ENCODE assay signal across 14 cellular contexts in the genomic region with DNA sequence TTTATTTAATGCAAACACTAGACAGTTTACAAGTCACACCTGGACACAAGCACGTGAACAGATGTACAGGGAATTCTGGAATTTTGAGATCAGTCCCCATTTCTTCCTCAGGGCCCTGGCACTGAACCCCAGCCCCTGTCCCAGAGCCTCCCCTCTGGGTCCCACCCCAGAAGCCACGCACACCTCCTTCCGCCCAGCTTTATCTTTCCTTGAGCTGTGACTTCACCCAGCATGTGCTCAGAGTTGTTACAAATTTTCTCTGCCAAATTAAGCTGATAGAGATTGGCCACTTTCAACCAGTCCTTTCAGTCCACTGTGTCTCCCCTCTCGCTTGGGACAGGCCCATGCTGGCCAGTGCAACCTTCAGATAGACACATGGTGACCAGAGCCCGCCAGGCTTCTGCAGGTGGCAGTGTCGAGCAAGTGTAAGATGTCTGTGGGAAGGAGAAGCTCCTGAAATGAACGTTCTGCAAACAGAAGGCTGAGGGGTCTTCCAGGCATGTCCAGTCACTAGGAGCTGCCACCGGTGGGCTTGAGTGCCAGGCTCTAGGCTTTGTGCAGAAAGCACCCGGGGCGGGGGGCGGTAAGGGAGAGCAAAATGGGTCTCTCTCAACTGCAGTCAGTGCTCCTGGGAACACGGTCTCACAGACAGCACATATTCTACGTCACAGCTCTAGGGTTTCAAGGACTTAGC.
DNase-seq lines count a peak whose midpoint lies in the region; ATAC-seq, FAIRE-seq and TF ChIP-seq lines count a peak whose summit lies in the region.
"Had no signal": no experiment of that assay in that cellular context is flagged by ENCODE, and none has a peak within 500 bp of the region (broad histone marks: within the 10 kb centered on the region; RNA-seq: fewer than 3 reads in every experiment).

No MANE protein-coding gene starts in this region.

- H3K36me3 Mint-ChIP-seq in neural progenitor cell: peaks cover 3% of the 10 kb centered on the region

- H3K4me3 ChIP-seq in K562: no peak overlapping the region
- H3K4me3 ChIP-seq in neural progenitor cell: no peak overlapping the region
- no peak overlapping the region for H3K4me3 ChIP-seq in small intestine (ENCODE audit: low read depth in 1 of 2, low read length in 2 of 2)

- no peaks in the 10 kb centered on the region for H3F3A ChIP-seq in neural progenitor cell (ENCODE audit: low read depth)

- WGBS in K562 (ENCODE audit: insufficient coverage, low coverage, missing lambda C conversion rate): 83% methylated on average over 7 of the region's 13 CpGs
- 81 to 90% (median 86%) methylated on average over 8 to 13 of the region's 13 CpGs for WGBS in small intestine, 3 donors

- H3K79me2 ChIP-seq in K562 (ENCODE audit: control insufficient read depth, insufficient read depth, low read length): no peaks in the 10 kb centered on the region
- no peaks in the 10 kb centered on the region for H3K79me2 ChIP-seq in neural progenitor cell (ENCODE audit: low read depth)

- peaks cover 11% of the 10 kb centered on the region for H3K4me1 Mint-ChIP-seq in neural progenitor cell

- peak in 1 of 2 experiments; percentile 39; a peak in 2 of 4 replicates for TF ChIP-seq RAD21 in K562 (CRISPR knock-in tag; conservative IDR thresholded peaks at IDR 0.05 in 1 of 2, IDR thresholded peaks at IDR 0.05 in 1 of 2)

- no peaks in the 10 kb centered on the region for H3K27me3 Mint-ChIP-seq in neural progenitor cell (ENCODE audit: insufficient read depth, low read depth)

- CTCF ChIA-PET in K562 (lab: Yijun Ruan, JAX; ENCODE audit: low intra/inter-chr PET ratio): no interaction called here

- DNase-seq in NCI-H82 (lab: John Stamatoyannopoulos, UW): peak; percentile 9
- DNase-seq in NCI-H82 treated with DMSO at 0.1 percent for 48 hours (lab: John Stamatoyannopoulos, UW; ENCODE audit: unreplicated experiment): no peak
- DNase-seq in M059J (ENCODE audit: low read depth): peak; percentile 14
- DNase-seq in K562 (ENCODE audit: extremely low read depth in 1 of 4, low spot score in 3 of 4): peak in 3 of 4 experiments; percentile 14 to 27 (median 20)
- DNase-seq in neural progenitor cell (ENCODE audit: low spot score): no peak
- no peak for DNase-seq in small intestine
- no peak for DNase-seq in activated CD4-positive, CD25-positive, alpha-beta regulatory T cell (lab: John Stamatoyannopoulos, UW)
- DNase-seq: ACHN; activated CD8-positive, alpha-beta memory T cell treated with anti-CD3 and anti-CD28 coated beads, Interleukin-2, amount 50 U/mL, for 4 hours; amniotic stem cell; NCI-H1092; NCI-H774 had no signal

- no peak overlapping the region for H2AFZ ChIP-seq in K562 (ENCODE audit: low read depth, low read length)
- H2AFZ ChIP-seq in neural progenitor cell (replicated peaks): no peak overlapping the region

- FAIRE-seq in K562 (lab: Jason Lieb, UNC) (peak; percentile 51), small intestine (lab: Jason Lieb, UNC) (no peak)
- FAIRE-seq: endometrium had no signal

- intact Hi-C loops in K562 (cut with micrococcal nuclease): loop anchor here (1.0 kb wide), 1 partner anchor 316 kb away; no protein-coding TSS in a partner anchor

- H3K27ac ChIP-seq in K562 (ENCODE audit: extremely low read depth, low read depth, low read length): peak overlapping the region; percentile 47; the same call in 1 of the 3 replicates
- no peak overlapping the region for H3K27ac ChIP-seq in neural progenitor cell
- no peak overlapping the region for H3K27ac ChIP-seq in small intestine (ENCODE audit: low read depth in 1 of 2, low read length in 1 of 2)

- peak overlapping the region; percentile 60; the same call in 1 of the 2 replicates for H3K4me2 ChIP-seq in K562 (ENCODE audit: insufficient read depth, low read length)
- no peak overlapping the region for H3K4me2 ChIP-seq in neural progenitor cell

- no peak for TF ChIP-seq EP300 in K562 (IDR thresholded peaks at IDR 0.05; ENCODE audit: low read length)

- no peak overlapping the region for H3K4me3 Mint-ChIP-seq in neural progenitor cell

- peak; percentile 33 to 38 (median 37); a peak in 3 of 6 replicates for TF ChIP-seq CTCF in K562 (IDR thresholded peaks at IDR 0.05 in 2 of 3, conservative IDR thresholded peaks at IDR 0.05 in 1 of 3; ENCODE audit: insufficient read depth in 2 of 3, low read depth in 1 of 3, low read length in 3 of 3)
- peak; percentile 31 for TF ChIP-seq CTCF in neural progenitor cell (IDR thresholded peaks at IDR 0.05)

- no peak for TF ChIP-seq POLR2A in K562 (conservative IDR thresholded peaks at IDR 0.05)

- in situ Hi-C loops in K562 (cut with MboI): loop anchor here (25.0 kb wide), 1 partner anchor 921 kb away; a partner anchor contains a TSS

- BruUV-seq in K562 (replicated peaks; lab: Mats Ljungman, UMichigan): TSS peak; percentile 44

- no peak overlapping the region for H3K27ac Mint-ChIP-seq in neural progenitor cell

- no peaks in the 10 kb centered on the region for H3K27me3 ChIP-seq in K562 (ENCODE audit: control insufficient read depth in 2 of 2, insufficient read depth in 2 of 2, low read length in 2 of 2)
- no peaks in the 10 kb centered on the region for H3K27me3 ChIP-seq in neural progenitor cell
- H3K27me3 ChIP-seq in small intestine (ENCODE audit: control insufficient read depth in 2 of 2, insufficient read depth in 2 of 2, low read length in 2 of 2): no peaks in the 10 kb centered on the region

- H3K9me3 Mint-ChIP-seq in neural progenitor cell: peaks cover 2% of the 10 kb centered on the region

- H3K9me3 ChIP-seq in K562 (replicated peaks; ENCODE audit: control insufficient read depth, insufficient read depth, low read depth, low read length) (no peaks in the 10 kb centered on the region), neural progenitor cell (ENCODE audit: low read depth) (no peaks in the 10 kb centered on the region), small intestine (ENCODE audit: control insufficient read depth, low read depth) (no peaks in the 10 kb centered on the region)

- H3K36me3 ChIP-seq in K562 (ENCODE audit: control insufficient read depth, insufficient read depth, low read length) (peaks cover 10% of the 10 kb centered on the region; the same call in 2 of the 3 replicates), neural progenitor cell (no peaks in the 10 kb centered on the region), small intestine (ENCODE audit: control insufficient read depth in 2 of 2, insufficient read depth in 2 of 2, low read length in 2 of 2) (no peaks in the 10 kb centered on the region)

- H4K20me1 ChIP-seq in K562 (replicated peaks; ENCODE audit: control insufficient read depth, insufficient read depth, low read length) (no peaks in the 10 kb centered on the region), neural progenitor cell (ENCODE audit: low read depth) (no peaks in the 10 kb centered on the region)

- H3K4me1 ChIP-seq in K562 (replicated peaks in 1 of 2; ENCODE audit: control insufficient read depth in 2 of 2, insufficient read depth in 2 of 2, low read length in 2 of 2): peaks cover 16 to 22% of the 10 kb centered on the region in 2 experiments; a peak in 4 of 5 replicates
- H3K4me1 ChIP-seq in neural progenitor cell: peaks cover 4% of the 10 kb centered on the region
- no peaks in the 10 kb centered on the region for H3K4me1 ChIP-seq in small intestine (ENCODE audit: control insufficient read depth in 2 of 2, insufficient read depth in 1 of 2, low read depth in 1 of 2, low read length in 1 of 2)

- H3K9ac ChIP-seq in K562 (ENCODE audit: insufficient read depth in 1 of 2, low read depth in 2 of 2, low read length in 2 of 2) (no peak overlapping the region), neural progenitor cell (no peak overlapping the region)

- no peaks in the 10 kb centered on the region for H3K9me1 ChIP-seq in K562 (ENCODE audit: control insufficient read depth, insufficient read depth, low read length)

- POLR2A ChIA-PET in K562 (lab: Yijun Ruan, JAX): no interaction called here

- ATAC-seq in K562 (peak; percentile 77), GM21529 (IDR thresholded peaks at IDR 0.05; ENCODE audit: unreplicated experiment) (no peak)

Comparison
In these comparisons a context has a peak if more than half of its experiments do, and no peak if none do; other contexts are left out.
1. DNase-seq: peak in NCI-H82 (single experiment), M059J (single experiment) and K562 (3 of 4); none in NCI-H82 treated with DMSO at 0.1 percent for 48 hours (single experiment), neural progenitor cell (single experiment), small intestine (single experiment) and activated CD4-positive, CD25-positive, alpha-beta regulatory T cell (0 of 4).